Comparison of ENCODE assay signal across 7 cellular contexts in genomic region chr5:179060116-179061008, GRCh38. TPM values are rescaled to one million over a fixed set of nuclear protein-coding genes. Genes with fewer than 3 reads are reported as not detected.
DNase-seq lines count a peak whose midpoint lies in the region; ATAC-seq and TF ChIP-seq lines count a peak whose summit lies in the region.

ZNF354C (plus strand) TSS chr5:179060373; CDS start chr5:179062069, 1,696 bp downstream.

- peak; percentile 93 for ATAC-seq in GM21360 (IDR thresholded peaks at IDR 0.05; ENCODE audit: unreplicated experiment)
- peak; percentile 98 for ATAC-seq in activated CD8-positive, alpha-beta T cell treated with anti-CD3 and anti-CD28 coated beads for 36 hours
- no peak for ATAC-seq in GM18517 (IDR thresholded peaks at IDR 0.05; ENCODE audit: unreplicated experiment)

- no peak for TF ChIP-seq CTCF in activated CD8-positive, alpha-beta T cell treated with anti-CD3 and anti-CD28 coated beads for 36 hours (IDR thresholded peaks at IDR 0.05)

- intact Hi-C loops in activated CD8-positive, alpha-beta T cell treated with anti-CD3 and anti-CD28 coated beads for 36 hours (cut with micrococcal nuclease): no loop called here

- DNase-seq in NCI-H187 (lab: John Stamatoyannopoulos, UW): peak; percentile 39 to 76
- DNase-seq in activated CD8-positive, alpha-beta T cell treated with anti-CD3 and anti-CD28 coated beads for 36 hours: peak; percentile 94
- peak; percentile 79 to 93 for DNase-seq in dermis microvascular lymphatic vessel endothelial cell (ENCODE audit: low read depth in 2 of 2)
- peak; percentile 98 for DNase-seq in left kidney (ENCODE audit: low read depth, low spot score)
- DNase-seq in stimulated activated CD4-positive, alpha-beta T cell treated with anti-CD3 and anti-CD28 coated beads, Interleukin-1b, Interleukin-23, amount 100 ng/mL, for 1 hour (ENCODE audit: low read depth in 2 of 2): peak; percentile 55 to 69

- peak within 1 kb of the TSS; percentile 83 for H3K4me3 Mint-ChIP-seq in activated CD8-positive, alpha-beta T cell treated with anti-CD3 and anti-CD28 coated beads for 36 hours

- peaks cover 56% of the 10 kb centered on the region for H3K36me3 Mint-ChIP-seq in activated CD8-positive, alpha-beta T cell treated with anti-CD3 and anti-CD28 coated beads for 36 hours (ENCODE audit: low read depth)

- H3K27me3 Mint-ChIP-seq in activated CD8-positive, alpha-beta T cell treated with anti-CD3 and anti-CD28 coated beads for 36 hours: no peaks in the 10 kb centered on the region

- H3K27ac Mint-ChIP-seq in activated CD8-positive, alpha-beta T cell treated with anti-CD3 and anti-CD28 coated beads for 36 hours: peak within 1 kb of the TSS; percentile 88

- peaks cover 20% of the 10 kb centered on the region for H3K9me3 Mint-ChIP-seq in activated CD8-positive, alpha-beta T cell treated with anti-CD3 and anti-CD28 coated beads for 36 hours

- H3K4me1 Mint-ChIP-seq in activated CD8-positive, alpha-beta T cell treated with anti-CD3 and anti-CD28 coated beads for 36 hours (ENCODE audit: low read depth): peaks cover 20% of the 10 kb centered on the region

- POLR2A ChIA-PET in activated CD8-positive, alpha-beta T cell treated with anti-CD3 and anti-CD28 coated beads for 36 hours (lab: Charles Lee): interaction anchor here (0.6 to 1.4 kb wide), 6 partner anchors 13 to 1330 kb away, joined by 3 to 4 read pairs (median 3); partner anchors contain the start of genes ZNF354B and ZNF879

- CTCF ChIA-PET in activated CD8-positive, alpha-beta T cell treated with anti-CD3 and anti-CD28 coated beads for 36 hours (lab: Charles Lee): interaction anchor here (0.9 to 1.2 kb wide), 5 partner anchors 9 to 433 kb away, joined by 3 to 5 read pairs (median 4); no protein-coding TSS in a partner anchor

RNA-seq across cellular contexts. Expression of gene ZNF354C, which starts in this region (rescaled TPM):
- total RNA-seq in activated CD8-positive, alpha-beta T cell treated with anti-CD3 and anti-CD28 coated beads for 36 hours: 1 to 10 TPM; 7.0 to 7.4 TPM
- total RNA-seq in dermis microvascular lymphatic vessel endothelial cell: 4.9 and 5.8 TPM in 2 replicates
